9 cellular contexts compared by ENCODE assay signal in the genomic region with DNA sequence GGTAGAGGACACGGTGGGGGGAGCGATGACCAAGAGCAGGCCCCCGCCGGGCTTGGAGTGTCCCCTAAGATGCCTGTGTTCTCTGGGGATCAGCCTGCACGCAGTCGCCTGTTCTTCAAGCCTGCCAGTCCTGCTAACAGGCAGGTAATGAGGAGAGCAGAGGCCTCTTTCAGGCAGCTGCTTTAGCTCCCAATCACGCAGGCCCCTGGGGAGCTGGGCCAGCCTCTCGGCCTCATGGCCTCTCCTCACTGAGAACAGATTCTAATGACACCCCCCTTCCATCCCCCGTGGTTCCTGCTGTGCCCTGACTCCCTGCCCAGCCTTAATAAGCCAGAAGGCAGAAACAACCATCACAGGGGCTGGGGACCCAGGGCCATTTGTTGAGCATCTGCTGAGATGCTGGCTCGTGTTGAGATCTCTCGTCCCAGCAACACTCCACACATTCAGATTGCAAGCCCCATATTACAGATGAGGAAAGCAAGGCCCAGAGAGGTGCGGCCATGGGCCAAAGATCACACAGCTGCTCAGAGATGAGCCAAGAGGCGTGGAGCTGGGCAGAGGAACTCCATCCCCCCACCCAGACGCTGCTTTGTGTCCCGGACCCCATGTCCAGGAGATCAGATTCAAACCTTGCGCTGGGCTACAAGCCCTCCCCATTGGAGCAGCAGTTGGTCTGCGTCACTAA.
A peak's percentile ranks its signal among the peaks of the same experiment; 100 is the strongest.
DNase-seq lines count a peak whose midpoint lies in the region; ATAC-seq and TF ChIP-seq lines count a peak whose summit lies in the region.
"Had no signal": no experiment of that assay in that cellular context is flagged by ENCODE, and none has a peak within 500 bp of the region (broad histone marks: within the 10 kb centered on the region; RNA-seq: fewer than 3 reads in every experiment).

No MANE protein-coding gene starts in this region.

- no peak overlapping the region for H3K27ac Mint-ChIP-seq in immature natural killer cell
- H3K27ac Mint-ChIP-seq: activated naive CD4-positive, alpha-beta T cell treated with anti-CD3 and anti-CD28 coated beads, Interleukin-2, amount 50 U/mL, for 72 hours had no signal

- peak overlapping the region; percentile 48 for H3K4me3 ChIP-seq in BE2C (ENCODE audit: low read depth, low read length)

- no peaks in the 10 kb centered on the region for H3K27me3 ChIP-seq in BE2C

- H3K4me1 ChIP-seq in BE2C, result peaks cover 9% of the 10 kb centered on the region

- no peaks in the 10 kb centered on the region for H3K9me3 Mint-ChIP-seq in immature natural killer cell
- H3K9me3 Mint-ChIP-seq: activated naive CD4-positive, alpha-beta T cell treated with anti-CD3 and anti-CD28 coated beads, Interleukin-2, amount 50 U/mL, for 72 hours had no signal

- TF ChIP-seq CTCF in BE2C (IDR thresholded peaks at IDR 0.05; ENCODE audit: low read depth, low read length), result no peak

- H3K36me3 ChIP-seq in BE2C, result no peaks in the 10 kb centered on the region

- no peaks in the 10 kb centered on the region for H3K36me3 Mint-ChIP-seq in immature natural killer cell
- H3K36me3 Mint-ChIP-seq: activated naive CD4-positive, alpha-beta T cell treated with anti-CD3 and anti-CD28 coated beads, Interleukin-2, amount 50 U/mL, for 72 hours had no signal

- H3K27me3 Mint-ChIP-seq in immature natural killer cell (ENCODE audit: low read depth in 3 of 3), result peaks cover 9 to 31% (median 26%) of the 10 kb centered on the region in 3 donors

- ATAC-seq in GM18868 (IDR thresholded peaks at IDR 0.05; ENCODE audit: unreplicated experiment), result no peak
- ATAC-seq in HG03565 (IDR thresholded peaks at IDR 0.05; ENCODE audit: unreplicated experiment), result no peak

- DNase-seq in BE2C, result peak; percentile 88
- peak; percentile 52 for DNase-seq in DMS79 treated with DMSO at 0.1 percent for 48 hours (lab: John Stamatoyannopoulos, UW)
- peak; percentile 81 for DNase-seq in NCI-H510A (lab: John Stamatoyannopoulos, UW)
- DNase-seq in immature natural killer cell, result no peak
- DNase-seq in stimulated activated CD4-positive, alpha-beta T cell treated with anti-CD3 and anti-CD28 coated beads, Interleukin-2, amount 100 ng/mL, for 24 hours, result no peak
- DNase-seq in HuH-7 (ENCODE audit: low spot score), result no peak

- H3K9me3 ChIP-seq in BE2C, result no peaks in the 10 kb centered on the region

- peak overlapping the region in 4 of 5 donors; percentile 49 to 58 (median 55) for H3K4me3 Mint-ChIP-seq in immature natural killer cell

- H3K4me1 Mint-ChIP-seq in immature natural killer cell, result peaks cover 12 to 21% of the 10 kb centered on the region in 2 donors

Comparison
In these comparisons a context has a peak if more than half of its experiments do, and no peak if none do; other contexts are left out.
1. DNase-seq: peak in BE2C (single experiment), DMS79 treated with DMSO at 0.1 percent for 48 hours (single experiment) and NCI-H510A (single experiment); none in immature natural killer cell (0 of 3), stimulated activated CD4-positive, alpha-beta T cell treated with anti-CD3 and anti-CD28 coated beads, Interleukin-2, amount 100 ng/mL, for 24 hours (0 of 2) and HuH-7 (single experiment).